ENCODE assay signal across 9 cellular contexts in the genomic region with DNA sequence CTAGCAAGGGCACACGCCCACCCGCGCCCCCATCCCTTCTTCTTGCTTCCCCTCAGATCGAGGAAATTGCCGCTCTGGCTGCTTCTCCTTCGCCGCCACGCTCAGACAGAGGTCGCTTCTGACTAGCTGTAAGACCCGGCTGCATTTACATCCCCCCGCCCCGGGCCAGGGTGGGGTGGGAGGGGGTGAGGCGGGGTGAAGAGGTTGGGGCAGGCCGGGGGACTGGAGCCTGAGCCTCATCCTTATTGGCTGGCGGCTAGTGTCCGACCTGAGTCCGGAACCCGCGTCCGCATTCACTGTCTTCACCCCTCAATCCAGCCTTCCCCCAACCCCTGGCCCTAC. TPM values are rescaled to one million over a fixed set of nuclear protein-coding genes. Genes with fewer than 3 reads are reported as not detected.
A peak's percentile ranks its signal among the peaks of the same experiment; 100 is the strongest.
DNase-seq lines count a peak whose midpoint lies in the region; ATAC-seq and TF ChIP-seq lines count a peak whose summit lies in the region.
"Had no signal": no experiment of that assay in that cellular context is flagged by ENCODE, and none has a peak within 500 bp of the region (broad histone marks: within the 10 kb centered on the region; RNA-seq: fewer than 3 reads in every experiment).

No MANE protein-coding gene starts in this region.

- H3K9me3 ChIP-seq in heart left ventricle (no peaks in the 10 kb centered on the region), right atrium auricular region (no peaks in the 10 kb centered on the region), mucosa of stomach (ENCODE audit: control insufficient read depth, low read length) (no peaks in the 10 kb centered on the region), uterus (no peaks in the 10 kb centered on the region)

- no peak for ATAC-seq in heart left ventricle
- no peak for ATAC-seq in GM18873 (IDR thresholded peaks at IDR 0.05; ENCODE audit: low FRiP score, unreplicated experiment)
- ATAC-seq in HG03520 (IDR thresholded peaks at IDR 0.05; ENCODE audit: unreplicated experiment), result no peak

- H3K36me3 ChIP-seq in heart left ventricle, result no peaks in the 10 kb centered on the region
- no peaks in the 10 kb centered on the region for H3K36me3 ChIP-seq in right atrium auricular region
- no peaks in the 10 kb centered on the region for H3K36me3 ChIP-seq in mucosa of stomach (ENCODE audit: control insufficient read depth, insufficient read depth, low read length)
- no peaks in the 10 kb centered on the region for H3K36me3 ChIP-seq in uterus

- peak overlapping the region in 10 of 12 donors; percentile 33 to 65 (median 56) for H3K4me3 ChIP-seq in heart left ventricle
- peak overlapping the region in 1 of 2 donors; percentile 54 for H3K4me3 ChIP-seq in right atrium auricular region
- peak overlapping the region; percentile 47 for H3K4me3 ChIP-seq in choroid plexus epithelial cell (ENCODE audit: low read depth, low read length)
- no peak overlapping the region for H3K4me3 ChIP-seq in mucosa of stomach (ENCODE audit: low read length)
- H3K4me3 ChIP-seq in uterus, result peak overlapping the region; percentile 28

- TF ChIP-seq CTCF in heart left ventricle (IDR thresholded peaks at IDR 0.05), result no peak
- TF ChIP-seq CTCF in right atrium auricular region (IDR thresholded peaks at IDR 0.05), result no peak
- TF ChIP-seq CTCF in choroid plexus epithelial cell (conservative IDR thresholded peaks at IDR 0.05; ENCODE audit: low read depth, low read length), result no peak
- TF ChIP-seq CTCF in uterus (IDR thresholded peaks at IDR 0.05), result no peak

- intact Hi-C loops in heart left ventricle (cut with DNase I) (loop anchor here in 1 of 10 donors (5.0 kb wide), 1 partner anchor 144 kb away; no protein-coding TSS in a partner anchor), uterus (cut with DNase I; ENCODE audit: low total_unique reads) (no loop called here)

- TF ChIP-seq POLR2A in heart left ventricle (IDR thresholded peaks at IDR 0.05), result no peak
- TF ChIP-seq POLR2A in uterus (IDR thresholded peaks at IDR 0.05), result no peak

- peaks cover 0 to 62% (median 36%) of the 10 kb centered on the region in 12 donors for H3K4me1 ChIP-seq in heart left ventricle
- H3K4me1 ChIP-seq in right atrium auricular region, result peaks cover 0 to 65% of the 10 kb centered on the region in 2 donors
- peaks cover 53% of the 10 kb centered on the region for H3K4me1 ChIP-seq in mucosa of stomach (ENCODE audit: control insufficient read depth, insufficient read depth, low read length)
- H3K4me1 ChIP-seq in uterus, result peaks cover 0 to 7% of the 10 kb centered on the region in 2 donors

- H3K27ac ChIP-seq in heart left ventricle (no peak overlapping the region), right atrium auricular region (no peak overlapping the region), uterus (peak overlapping the region; percentile 66 to 83)

- WGBS in heart left ventricle, 4 donors, result 15 to 37% (median 22%) methylated on average over 13 to 20 of the region's 20 CpGs

- H3K27me3 ChIP-seq in heart left ventricle (peaks cover 67 to 100% (median 98%) of the 10 kb centered on the region in 9 donors), right atrium auricular region (peaks cover 61 to 72% of the 10 kb centered on the region in 2 donors), mucosa of stomach (ENCODE audit: control insufficient read depth, insufficient read depth, low read length) (peaks cover 94% of the 10 kb centered on the region), uterus (peaks cover 0 to 70% of the 10 kb centered on the region in 2 donors)

- H3K9ac ChIP-seq in mucosa of stomach (ENCODE audit: low read length), result peak overlapping the region; percentile 47

- DNase-seq in heart left ventricle (no peak), right atrium auricular region (ENCODE audit: low spot score) (no peak), choroid plexus epithelial cell (ENCODE audit: low read depth) (no peak), uterus (no peak), pons (ENCODE audit: low spot score) (no peak)

RNA-seq across cellular contexts. Expression of gene NR5A2, which starts 11.1 kb away (rescaled TPM):
- total RNA-seq in heart left ventricle, result 1 to 10 TPM in 7 of 9 donors, under 1 TPM in 2; 0.44 to 2.7 (median 1.2) TPM
- polyA plus RNA-seq in heart left ventricle, result under 1 TPM; 0.30 to 0.69 TPM
- under 1 TPM; 0.44 to 0.63 TPM for total RNA-seq in right atrium auricular region
- total RNA-seq in uterus, result 10 to 100 TPM in 2 of 4 donors, 1 to 10 TPM in 2; 5.0 to 21.5 (median 11.8) TPM
- total RNA-seq: activated CD4-positive, alpha-beta memory T cell treated with anti-CD3 and anti-CD28 coated beads for 36 hours had no signal

Comparison
In these comparisons a context has a peak if more than half of its experiments do, and no peak if none do; other contexts are left out.
1. H3K27ac ChIP-seq: peak in uterus (2 of 2); none in heart left ventricle (0 of 12) and right atrium auricular region (0 of 2).